28 cellular contexts compared by ENCODE assay signal in genomic region chr6:138512615-138513014, GRCh38.
"Had no signal": no experiment of that assay in that cellular context is flagged by ENCODE, and none has a peak within 500 bp of the region (broad histone marks: within the 10 kb centered on the region; RNA-seq: fewer than 3 reads in every experiment).

No MANE protein-coding gene starts in this region.

- H3K9me3 Mint-ChIP-seq: activated CD4-positive, alpha-beta T cell treated with anti-CD3 and anti-CD28 coated beads, Interleukin-2, amount 10 ng/mL, durations not matched to agents 7 days and 5 days; activated naive CD4-positive, alpha-beta T cell treated with anti-CD3 and anti-CD28 coated beads, Interleukin-2, amount 50 U/mL, for 24 hours; activated naive CD8-positive, alpha-beta T cell treated with anti-CD3 and anti-CD28 coated beads, Interleukin-2, amount 50 U/mL, for 24 hours; activated T-helper 2 cell treated with anti-CD3 and anti-CD28 coated beads, Interferon-gamma antibody, Interleukin-2, Interleukin-4, amounts not matched to agents 10 μg/mL and 5 μg/mL and 100 μg/mL, durations not matched to agents 14 hours and 24 hours and 36 hours; dendritic cell treated with granulocyte-macrophage colony-stimulating factor and Interleukin-4, amounts not matched to agents 40 ng/mL and 50 ng/mL, for 4 days; T-helper 2 cell treated with Interferon-gamma antibody and Interleukin-4, amounts not matched to agents 5 μg/mL and 100 μg/mL, for 36 hours had no signal

- H3K4me3 Mint-ChIP-seq: activated CD4-positive, alpha-beta T cell treated with anti-CD3 and anti-CD28 coated beads, Interleukin-2, amount 10 ng/mL, durations not matched to agents 7 days and 5 days; activated CD8-positive, alpha-beta T cell treated with anti-CD3 and anti-CD28 coated beads for 36 hours; activated naive CD4-positive, alpha-beta T cell treated with anti-CD3 and anti-CD28 coated beads, Interleukin-2, amount 50 U/mL, for 24 hours; activated naive CD8-positive, alpha-beta T cell treated with anti-CD3 and anti-CD28 coated beads, Interleukin-2, amount 50 U/mL, for 24 hours; dendritic cell treated with granulocyte-macrophage colony-stimulating factor and Interleukin-4, amounts not matched to agents 40 ng/mL and 50 ng/mL, for 4 days; naive thymus-derived CD4-positive, alpha-beta T cell; T-helper 2 cell treated with Interferon-gamma antibody and Interleukin-4, amounts not matched to agents 5 μg/mL and 100 μg/mL, for 36 hours had no signal

- DNase-seq: activated CD4-positive, alpha-beta T cell treated with anti-CD3 and anti-CD28 coated beads, Interleukin-2, amount 10 ng/mL, durations not matched to agents 7 days and 5 days; activated CD8-positive, alpha-beta T cell treated with anti-CD3 and anti-CD28 coated beads for 36 hours; activated naive CD8-positive, alpha-beta T cell treated with anti-CD3 and anti-CD28 coated beads, Interleukin-2, amount 50 U/mL, for 24 hours; activated T-cell treated with anti-CD3 and anti-CD28 coated beads, Interleukin-2, amount 50 U/mL, for 48 hours; amygdala; central memory CD4-positive, alpha-beta T cell; foreskin keratinocyte; heart left ventricle; left cardiac atrium; left ventricle myocardium superior; naive thymus-derived CD4-positive, alpha-beta T cell; stimulated activated CD4-positive, alpha-beta T cell treated with anti-CD3 and anti-CD28 coated beads, Interleukin-12 subunit alpha, Interleukin-12 subunit beta, amount 100 ng/mL, for 4 hours; stimulated activated CD4-positive, alpha-beta T cell treated with anti-CD3 and anti-CD28 coated beads, Interleukin-4, amount 100 ng/mL, for 1 hour; stimulated activated naive CD8-positive, alpha-beta T cell treated with anti-CD3 and anti-CD28 coated beads, Interleukin-15, Interleukin-2, amounts not matched to agents 100 U/mL and 50 U/mL, for 24 hours; T-helper 1 cell; testis; trophoblast cell had no signal

- H3K4me1 ChIP-seq: breast epithelium, testis had no signal

- ATAC-seq: activated CD4-positive, CD25-positive, alpha-beta regulatory T cell treated with anti-CD3 and anti-CD28 coated beads, Interleukin-2, amount 50 U/mL, for 24 hours; activated CD8-positive, alpha-beta T cell treated with anti-CD3 and anti-CD28 coated beads for 36 hours; activated naive CD8-positive, alpha-beta T cell treated with anti-CD3 and anti-CD28 coated beads, Interleukin-2, amount 50 U/mL, for 24 hours; foreskin keratinocyte; left cardiac atrium; left ventricle myocardium superior; naive thymus-derived CD4-positive, alpha-beta T cell; sciatic nerve; stimulated activated naive CD8-positive, alpha-beta T cell treated with anti-CD3 and anti-CD28 coated beads, Interleukin-15, Interleukin-2, amounts not matched to agents 100 U/mL and 50 U/mL, for 24 hours had no signal

- H3K27me3 Mint-ChIP-seq: dendritic cell treated with granulocyte-macrophage colony-stimulating factor and Interleukin-4, amounts not matched to agents 40 ng/mL and 50 ng/mL, for 4 days had no signal

- H3K36me3 ChIP-seq: breast epithelium, esophagus muscularis mucosa, heart left ventricle, neutrophil had no signal

- H3K36me3 Mint-ChIP-seq: activated naive CD4-positive, alpha-beta T cell treated with anti-CD3 and anti-CD28 coated beads, Interleukin-2, amount 50 U/mL, for 24 hours; naive thymus-derived CD4-positive, alpha-beta T cell had no signal

- H3K27ac ChIP-seq: breast epithelium, esophagus muscularis mucosa, foreskin keratinocyte, heart left ventricle, neutrophil, skin epidermis, testis, VCaP had no signal

- H3K27ac Mint-ChIP-seq: activated CD4-positive, alpha-beta T cell treated with anti-CD3 and anti-CD28 coated beads, Interleukin-2, amount 10 ng/mL, durations not matched to agents 7 days and 5 days; activated CD8-positive, alpha-beta T cell treated with anti-CD3 and anti-CD28 coated beads for 36 hours; activated naive CD4-positive, alpha-beta T cell treated with anti-CD3 and anti-CD28 coated beads, Interleukin-2, amount 50 U/mL, for 24 hours; activated naive CD8-positive, alpha-beta T cell treated with anti-CD3 and anti-CD28 coated beads, Interleukin-2, amount 50 U/mL, for 24 hours; activated T-helper 2 cell treated with anti-CD3 and anti-CD28 coated beads, Interferon-gamma antibody, Interleukin-2, Interleukin-4, amounts not matched to agents 10 μg/mL and 5 μg/mL and 100 μg/mL, durations not matched to agents 14 hours and 24 hours and 36 hours; dendritic cell treated with granulocyte-macrophage colony-stimulating factor and Interleukin-4, amounts not matched to agents 40 ng/mL and 50 ng/mL, for 4 days; naive thymus-derived CD4-positive, alpha-beta T cell; T-helper 2 cell treated with Interferon-gamma antibody and Interleukin-4, amounts not matched to agents 5 μg/mL and 100 μg/mL, for 36 hours had no signal

- H3K9me3 ChIP-seq: breast epithelium, neutrophil, testis had no signal

- H3K4me3 ChIP-seq: breast epithelium, esophagus muscularis mucosa, heart left ventricle, skin epidermis, testis had no signal

- H3K27me3 ChIP-seq: breast epithelium, esophagus muscularis mucosa, foreskin keratinocyte, heart left ventricle, neutrophil, testis had no signal
